ENCODE assay signal across 19 cellular contexts in the genomic region with DNA sequence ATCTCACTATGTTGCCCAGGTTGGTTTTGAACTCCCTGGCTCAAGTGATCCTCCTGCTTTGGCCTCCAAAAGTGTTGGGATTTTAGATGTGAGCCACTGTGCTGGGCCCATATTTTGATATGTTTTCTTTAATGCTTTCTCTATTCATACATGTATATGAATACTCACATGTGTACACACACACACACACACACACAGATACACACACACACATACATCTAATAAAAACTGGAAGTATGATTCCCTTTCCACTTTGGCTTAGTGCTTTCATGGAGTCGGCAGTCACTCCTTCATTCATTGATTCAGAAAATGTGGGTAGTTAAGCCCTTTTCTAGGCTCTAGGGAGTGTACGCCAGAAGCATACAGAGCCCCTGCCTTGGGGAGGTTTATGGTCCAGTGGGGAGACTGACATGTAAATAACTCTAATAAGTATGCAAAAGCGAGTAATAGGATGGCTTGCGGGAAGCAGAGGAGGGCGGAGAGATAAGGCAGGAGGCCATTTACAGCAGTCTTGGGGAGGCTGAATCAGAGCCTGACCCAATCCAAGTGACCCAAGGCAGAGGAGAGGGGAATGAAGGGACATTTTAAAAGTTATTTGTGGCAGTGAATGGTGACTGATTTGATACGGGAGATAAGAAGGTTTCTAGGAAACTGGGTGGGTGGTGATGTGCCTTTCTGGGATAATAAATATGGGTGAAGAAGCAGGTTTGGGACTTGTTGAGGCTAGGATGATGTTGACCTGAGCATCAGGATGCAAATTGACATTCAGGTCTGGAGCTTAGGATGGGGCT. TPM values are rescaled to one million over a fixed set of nuclear protein-coding genes. Genes with fewer than 3 reads are reported as not detected.
DNase-seq lines count a peak whose midpoint lies in the region; ATAC-seq, FAIRE-seq and TF ChIP-seq lines count a peak whose summit lies in the region.
"Had no signal": no experiment of that assay in that cellular context is flagged by ENCODE, and none has a peak within 500 bp of the region (broad histone marks: within the 10 kb centered on the region; RNA-seq: fewer than 3 reads in every experiment).

No MANE protein-coding gene starts in this region.

- no peak for FAIRE-seq in K562 (lab: Jason Lieb, UNC)
- FAIRE-seq: D721Med, H1 had no signal

- CTCF ChIA-PET in activated CD4-positive, alpha-beta memory T cell treated with anti-CD3 and anti-CD28 coated beads for 36 hours (lab: Charles Lee) = interaction anchor here (1.1 kb wide), 1 partner anchor 12 kb away, joined by 3 read pairs; no protein-coding TSS in a partner anchor
- CTCF ChIA-PET in activated CD4-positive, alpha-beta memory T cell treated with anti-CD3 and anti-CD28 coated beads, Interleukin-2, amount 10 ng/mL, durations not matched to agents 7 days and 5 days (lab: Charles Lee) = no interaction called here
- CTCF ChIA-PET in K562 (lab: Yijun Ruan, JAX; ENCODE audit: low intra/inter-chr PET ratio) = interaction anchor here (1.0 kb wide), 1 partner anchor 9 kb away, joined by 3 read pairs; no protein-coding TSS in a partner anchor

- no peak overlapping the region for H3K4me3 ChIP-seq in K562
- H3K4me3 ChIP-seq: Peyer's patch had no signal

- H3K4me1 Mint-ChIP-seq in activated CD4-positive, alpha-beta memory T cell treated with anti-CD3 and anti-CD28 coated beads for 36 hours (ENCODE audit: low read depth) = peaks cover 16% of the 10 kb centered on the region
- peaks cover 30% of the 10 kb centered on the region for H3K4me1 Mint-ChIP-seq in activated CD4-positive, alpha-beta memory T cell treated with anti-CD3 and anti-CD28 coated beads, Interleukin-2, amount 10 ng/mL, durations not matched to agents 7 days and 5 days
- peaks cover 26 to 31% (median 29%) of the 10 kb centered on the region in 3 donors for H3K4me1 Mint-ChIP-seq in IgD-negative memory B cell
- H3K4me1 Mint-ChIP-seq in stimulated activated effector memory CD8-positive, alpha-beta T cell treated with anti-CD3 and anti-CD28 coated beads, Interleukin-12 subunit alpha, Interleukin-12 subunit beta, amount 100 ng/mL, for 72 hours = peaks cover 6% of the 10 kb centered on the region
- peaks cover 27% of the 10 kb centered on the region for H3K4me1 Mint-ChIP-seq in CD14-positive monocyte

- in situ Hi-C loops in K562 (cut with MboI) = no loop called here

- no peak overlapping the region for H3K9ac ChIP-seq in K562 (ENCODE audit: insufficient read depth in 1 of 2, low read depth in 2 of 2, low read length in 2 of 2)

- peaks cover 5% of the 10 kb centered on the region; the same call in 1 of the 2 replicates for H3K9me3 ChIP-seq in K562 (replicated peaks; ENCODE audit: control insufficient read depth, insufficient read depth, low read depth, low read length)

- peak; percentile 61; the same call in 1 of the 2 replicates for TF ChIP-seq POLR2A in K562 (conservative IDR thresholded peaks at IDR 0.05)

- H3K27ac ChIP-seq in K562 (ENCODE audit: extremely low read depth, low read depth, low read length) = no peak overlapping the region
- H3K27ac ChIP-seq: 22Rv1, Peyer's patch had no signal

- H3K9me3 Mint-ChIP-seq in activated CD4-positive, alpha-beta memory T cell treated with anti-CD3 and anti-CD28 coated beads for 36 hours = peaks cover 8% of the 10 kb centered on the region
- peaks cover 10% of the 10 kb centered on the region for H3K9me3 Mint-ChIP-seq in activated CD4-positive, alpha-beta memory T cell treated with anti-CD3 and anti-CD28 coated beads, Interleukin-2, amount 10 ng/mL, durations not matched to agents 7 days and 5 days
- H3K9me3 Mint-ChIP-seq in IgD-negative memory B cell (peaks cover 0 to 4% (median 0%) of the 10 kb centered on the region in 3 donors), CD14-positive monocyte (peaks cover 1 to 11% (median 8%) of the 10 kb centered on the region in 7 donors)
- H3K9me3 Mint-ChIP-seq in stimulated activated effector memory CD8-positive, alpha-beta T cell treated with anti-CD3 and anti-CD28 coated beads, Interleukin-12 subunit alpha, Interleukin-12 subunit beta, amount 100 ng/mL, for 72 hours = no peaks in the 10 kb centered on the region

- no peak for TF ChIP-seq RAD21 in K562 (CRISPR knock-in tag; conservative IDR thresholded peaks at IDR 0.05 in 1 of 2, IDR thresholded peaks at IDR 0.05 in 1 of 2)

- no peak for TF ChIP-seq EP300 in K562 (IDR thresholded peaks at IDR 0.05; ENCODE audit: low read length)

- H3K36me3 Mint-ChIP-seq in activated CD4-positive, alpha-beta memory T cell treated with anti-CD3 and anti-CD28 coated beads for 36 hours = peaks cover 36% of the 10 kb centered on the region
- H3K36me3 Mint-ChIP-seq in activated CD4-positive, alpha-beta memory T cell treated with anti-CD3 and anti-CD28 coated beads, Interleukin-2, amount 10 ng/mL, durations not matched to agents 7 days and 5 days (ENCODE audit: low read depth) = peaks cover 39% of the 10 kb centered on the region
- H3K36me3 Mint-ChIP-seq in IgD-negative memory B cell (peaks cover 25% of the 10 kb centered on the region), CD14-positive monocyte (peaks cover 27 to 31% of the 10 kb centered on the region in 2 donors)
- peaks cover 68% of the 10 kb centered on the region for H3K36me3 Mint-ChIP-seq in stimulated activated effector memory CD8-positive, alpha-beta T cell treated with anti-CD3 and anti-CD28 coated beads, Interleukin-12 subunit alpha, Interleukin-12 subunit beta, amount 100 ng/mL, for 72 hours

- H3K4me1 ChIP-seq in K562 (replicated peaks in 1 of 2; ENCODE audit: control insufficient read depth in 2 of 2, insufficient read depth in 2 of 2, low read length in 2 of 2) = peaks cover 0 to 7% of the 10 kb centered on the region in 2 experiments; a peak in 3 of 5 replicates

- H3K4me2 ChIP-seq in K562 (ENCODE audit: insufficient read depth, low read length) = no peak overlapping the region

- TF ChIP-seq CTCF in K562 (IDR thresholded peaks at IDR 0.05 in 2 of 3, conservative IDR thresholded peaks at IDR 0.05 in 1 of 3; ENCODE audit: insufficient read depth in 2 of 3, low read depth in 1 of 3, low read length in 3 of 3) = no peak
- no peak for TF ChIP-seq CTCF in CD14-positive monocyte (IDR thresholded peaks at IDR 0.05)

- 29% methylated on average over 6 of the region's 6 CpGs for WGBS in K562 (ENCODE audit: insufficient coverage, low coverage, missing lambda C conversion rate)

- BruUV-seq in K562 (replicated peaks; lab: Mats Ljungman, UMichigan) = no TSS peak

- no peak overlapping the region for H3K4me3 Mint-ChIP-seq in activated CD4-positive, alpha-beta memory T cell treated with anti-CD3 and anti-CD28 coated beads for 36 hours
- no peak overlapping the region for H3K4me3 Mint-ChIP-seq in activated CD4-positive, alpha-beta memory T cell treated with anti-CD3 and anti-CD28 coated beads, Interleukin-2, amount 10 ng/mL, durations not matched to agents 7 days and 5 days
- no peak overlapping the region for H3K4me3 Mint-ChIP-seq in IgD-negative memory B cell
- H3K4me3 Mint-ChIP-seq in stimulated activated effector memory CD8-positive, alpha-beta T cell treated with anti-CD3 and anti-CD28 coated beads, Interleukin-12 subunit alpha, Interleukin-12 subunit beta, amount 100 ng/mL, for 72 hours = no peak overlapping the region
- H3K4me3 Mint-ChIP-seq in CD14-positive monocyte = no peak overlapping the region

- no peaks in the 10 kb centered on the region for H4K20me1 ChIP-seq in K562 (replicated peaks; ENCODE audit: control insufficient read depth, insufficient read depth, low read length)

- H2AFZ ChIP-seq in K562 (ENCODE audit: low read depth, low read length) = peak overlapping the region; percentile 78

- no peaks in the 10 kb centered on the region; the same call in 2 of the 3 replicates for H3K36me3 ChIP-seq in K562 (ENCODE audit: control insufficient read depth, insufficient read depth, low read length)

- no peaks in the 10 kb centered on the region for H3K9me1 ChIP-seq in K562 (ENCODE audit: control insufficient read depth, insufficient read depth, low read length)

- H3K27me3 Mint-ChIP-seq in activated CD4-positive, alpha-beta memory T cell treated with anti-CD3 and anti-CD28 coated beads for 36 hours = no peaks in the 10 kb centered on the region
- no peaks in the 10 kb centered on the region for H3K27me3 Mint-ChIP-seq in activated CD4-positive, alpha-beta memory T cell treated with anti-CD3 and anti-CD28 coated beads, Interleukin-2, amount 10 ng/mL, durations not matched to agents 7 days and 5 days
- H3K27me3 Mint-ChIP-seq in IgD-negative memory B cell (no peaks in the 10 kb centered on the region), CD14-positive monocyte (ENCODE audit: low read depth in 3 of 3) (peaks cover 0 to under 1% (median 0%) of the 10 kb centered on the region in 3 donors)

- peak; percentile 63 for ATAC-seq in K562
- ATAC-seq in stimulated activated effector memory CD8-positive, alpha-beta T cell treated with anti-CD3 and anti-CD28 coated beads, Interleukin-12 subunit alpha, Interleukin-12 subunit beta, amount 100 ng/mL, for 72 hours = no peak
- ATAC-seq: Right ventricle myocardium inferior had no signal

- no peaks in the 10 kb centered on the region for H3K79me2 ChIP-seq in K562 (ENCODE audit: control insufficient read depth, insufficient read depth, low read length)

- no peak for DNase-seq in activated CD4-positive, alpha-beta memory T cell treated with anti-CD3 and anti-CD28 coated beads for 36 hours
- no peak for DNase-seq in activated CD4-positive, alpha-beta memory T cell treated with anti-CD3 and anti-CD28 coated beads, Interleukin-2, amount 10 ng/mL, durations not matched to agents 7 days and 5 days
- DNase-seq in K562 (ENCODE audit: extremely low read depth in 1 of 4, low spot score in 3 of 4) = peak in 1 of 4 experiments; percentile 34
- no peak for DNase-seq in stimulated activated effector memory CD8-positive, alpha-beta T cell treated with anti-CD3 and anti-CD28 coated beads, Interleukin-12 subunit alpha, Interleukin-12 subunit beta, amount 100 ng/mL, for 72 hours (ENCODE audit: low spot score in 2 of 2)
- no peak for DNase-seq in RPMI8226
- no peak for DNase-seq in CD14-positive monocyte (ENCODE audit: low spot score)
- no peak for DNase-seq in kidney tubule cell (ENCODE audit: low spot score)
- DNase-seq: AML-193, DMS79 treated with DMSO at 0.1 percent for 48 hours, NCI-H1105, NCI-H2081, NCI-H2171 treated with DMSO at 0.1 percent for 48 hours, NCI-H446, Peyer's patch had no signal

- no peaks in the 10 kb centered on the region for H3K27me3 ChIP-seq in K562 (ENCODE audit: control insufficient read depth in 2 of 2, insufficient read depth in 2 of 2, low read length in 2 of 2)
- H3K27me3 ChIP-seq: Peyer's patch had no signal

- intact Hi-C loops in activated CD4-positive, alpha-beta memory T cell treated with anti-CD3 and anti-CD28 coated beads for 36 hours (cut with micrococcal nuclease) = no loop called here
- intact Hi-C loops in K562 (cut with micrococcal nuclease) (no loop called here), CD14-positive monocyte (cut with micrococcal nuclease) (no loop called here)

- peak overlapping the region; percentile 5 for H3K27ac Mint-ChIP-seq in activated CD4-positive, alpha-beta memory T cell treated with anti-CD3 and anti-CD28 coated beads for 36 hours
- no peak overlapping the region for H3K27ac Mint-ChIP-seq in activated CD4-positive, alpha-beta memory T cell treated with anti-CD3 and anti-CD28 coated beads, Interleukin-2, amount 10 ng/mL, durations not matched to agents 7 days and 5 days
- peak overlapping the region; percentile 11 to 40 (median 29) for H3K27ac Mint-ChIP-seq in IgD-negative memory B cell
- H3K27ac Mint-ChIP-seq in stimulated activated effector memory CD8-positive, alpha-beta T cell treated with anti-CD3 and anti-CD28 coated beads, Interleukin-12 subunit alpha, Interleukin-12 subunit beta, amount 100 ng/mL, for 72 hours = peak overlapping the region; percentile 2
- no peak overlapping the region for H3K27ac Mint-ChIP-seq in CD14-positive monocyte

- POLR2A ChIA-PET in activated CD4-positive, alpha-beta memory T cell treated with anti-CD3 and anti-CD28 coated beads for 36 hours (lab: Charles Lee) = no interaction called here
- POLR2A ChIA-PET in activated CD4-positive, alpha-beta memory T cell treated with anti-CD3 and anti-CD28 coated beads, Interleukin-2, amount 10 ng/mL, durations not matched to agents 7 days and 5 days (lab: Charles Lee) = no interaction called here
- POLR2A ChIA-PET in K562 (lab: Yijun Ruan, JAX) = interaction anchor here (1.4 kb wide), 1 partner anchor 12 kb away, joined by 5 read pairs; no protein-coding TSS in a partner anchor

RNA-seq across cellular contexts. Expression of a gene that starts 32.5 kb away (rescaled TPM):
- total RNA-seq in activated CD4-positive, alpha-beta memory T cell treated with anti-CD3 and anti-CD28 coated beads for 36 hours = 10 to 100 TPM; 36.9 to 39.4 TPM
- total RNA-seq in activated CD4-positive, alpha-beta memory T cell treated with anti-CD3 and anti-CD28 coated beads, Interleukin-2, amount 10 ng/mL, durations not matched to agents 7 days and 5 days = 10 to 100 TPM; 57.1 to 59.5 TPM
- polyA plus RNA-seq in IgD-negative memory B cell (11.6 TPM), K562 (2011; rRNA removed) (20.8 and 27.2 TPM in 2 replicates), K562 (2014; fragmentation: Illumina TruSeq; extraction: Trizol) (34.9 and 36.6 TPM in 2 replicates), K562 (2014; fragmentation: Nextera tagmentation; extraction: Ambion mirVana) (1 to 10 TPM; 5.2 to 7.9 TPM), K562 (2014; rRNA removed) (23.7 and 28.0 TPM in 2 replicates), CD14-positive monocyte (1 to 10 TPM; 6.0 TPM)
- total RNA-seq in K562 (2011; cell fraction: chromatin; rRNA removed; ENCODE audit: low replicate concordance) = 72.5 and 115 TPM in 2 replicates
- 71.2 and 76.0 TPM in 2 replicates for total RNA-seq in K562 (2011; cell fraction: nucleolus; rRNA removed)
- total RNA-seq in K562 (2011; cell fraction: nucleoplasm; rRNA removed) = 73.4 and 78.1 TPM in 2 replicates
- total RNA-seq in K562 (2014; rRNA removed) (10.9 and 14.7 TPM in 2 replicates), K562 (2014; rRNA removed; fragmentation: Illumina TruSeq; extraction: Trizol) (25.0 and 25.8 TPM in 2 replicates), K562 (2015; rRNA removed; fragmentation: Illumina TruSeq; extraction: Trizol) (29.0 and 30.3 TPM in 2 replicates), K562 (2021) (38.8 and 44.7 TPM in 2 replicates)
- polyA plus RNA-seq in K562 (2011; cell fraction: cytosol; rRNA removed) = 20.7 and 21.3 TPM in 2 replicates
- polyA plus RNA-seq in K562 (2011; cell fraction: nucleus; rRNA removed) = 33.0 and 34.2 TPM in 2 replicates
- polyA plus RNA-seq in K562 (2012) = 25.7 and 36.1 TPM in 2 replicates
- 27.0 and 40.2 TPM in 2 replicates for polyA minus RNA-seq in K562 (2011; rRNA and poly(A)+ RNA removed)
- polyA minus RNA-seq in K562 (2011; cell fraction: cytosol; rRNA and poly(A)+ RNA removed) = 13.5 and 22.0 TPM in 2 replicates
- polyA minus RNA-seq in K562 (2011; cell fraction: nucleus; rRNA and poly(A)+ RNA removed) = 27.6 and 34.4 TPM in 2 replicates

RNA-seq across cellular contexts. Expression of a gene that starts 51.1 kb away (rescaled TPM):
- total RNA-seq in activated CD4-positive, alpha-beta memory T cell treated with anti-CD3 and anti-CD28 coated beads for 36 hours = 1 to 10 TPM; 7.3 to 8.3 TPM
- 1 to 10 TPM; 5.1 to 5.2 TPM for total RNA-seq in activated CD4-positive, alpha-beta memory T cell treated with anti-CD3 and anti-CD28 coated beads, Interleukin-2, amount 10 ng/mL, durations not matched to agents 7 days and 5 days
- polyA plus RNA-seq in IgD-negative memory B cell (8.4 TPM), K562 (2011; rRNA removed) (3.6 and 4.4 TPM in 2 replicates), K562 (2014; fragmentation: Illumina TruSeq; extraction: Trizol) (3.2 and 3.8 TPM in 2 replicates), K562 (2014; fragmentation: Nextera tagmentation; extraction: Ambion mirVana) (1 to 10 TPM in 1 of 2 experiments, under 1 TPM in 1; 0.42 to 1.0 TPM), K562 (2014; rRNA removed) (2.7 and 2.9 TPM in 2 replicates), CD14-positive monocyte (1 to 10 TPM in 1 of 2 donors, under 1 TPM in 1; 0.78 to 1.5 TPM)
- 3.6 and 5.6 TPM in 2 replicates for total RNA-seq in K562 (2011; cell fraction: chromatin; rRNA removed; ENCODE audit: low replicate concordance)
- 3.4 and 4.5 TPM in 2 replicates for total RNA-seq in K562 (2011; cell fraction: nucleolus; rRNA removed)
- 3.7 and 4.1 TPM in 2 replicates for total RNA-seq in K562 (2011; cell fraction: nucleoplasm; rRNA removed)
- total RNA-seq in K562 (2014; rRNA removed) (2.5 and 4.7 TPM in 2 replicates), K562 (2014; rRNA removed; fragmentation: Illumina TruSeq; extraction: Trizol) (2.7 TPM in 2 replicates), K562 (2015; rRNA removed; fragmentation: Illumina TruSeq; extraction: Trizol) (1.7 and 1.8 TPM in 2 replicates), K562 (2021) (3.1 and 3.2 TPM in 2 replicates)
- polyA plus RNA-seq in K562 (2011; cell fraction: cytosol; rRNA removed) = 4.2 and 5.7 TPM in 2 replicates
- polyA plus RNA-seq in K562 (2011; cell fraction: nucleus; rRNA removed) = 1.3 and 1.9 TPM in 2 replicates
- polyA plus RNA-seq in K562 (2012) = 1.8 and 2.8 TPM in 2 replicates
- polyA minus RNA-seq in K562 (2011; rRNA and poly(A)+ RNA removed) = 2.3 and 3.5 TPM in 2 replicates
- 1.9 and 3.1 TPM in 2 replicates for polyA minus RNA-seq in K562 (2011; cell fraction: cytosol; rRNA and poly(A)+ RNA removed)
- polyA minus RNA-seq in K562 (2011; cell fraction: nucleus; rRNA and poly(A)+ RNA removed) = 1.1 and 1.2 TPM in 2 replicates

Comparison
In these comparisons a context has a peak if more than half of its experiments do, and no peak if none do; other contexts are left out.
1. H3K27ac Mint-ChIP-seq: peak in activated CD4-positive, alpha-beta memory T cell treated with anti-CD3 and anti-CD28 coated beads for 36 hours (single experiment), IgD-negative memory B cell (3 of 3) and stimulated activated effector memory CD8-positive, alpha-beta T cell treated with anti-CD3 and anti-CD28 coated beads, Interleukin-12 subunit alpha, Interleukin-12 subunit beta, amount 100 ng/mL, for 72 hours (single experiment); none in activated CD4-positive, alpha-beta memory T cell treated with anti-CD3 and anti-CD28 coated beads, Interleukin-2, amount 10 ng/mL, durations not matched to agents 7 days and 5 days (single experiment) and CD14-positive monocyte (0 of 7).